Comparison of ENCODE assay signal across 1 cellular context in genomic region chr14:64708148-64709004, GRCh38.
TF ChIP-seq lines count a peak whose summit lies in the region.

No MANE protein-coding gene starts in this region.

TF ChIP-seq in WTC11, 78 proteins besides CTCF, POLR2A, EP300 and RAD21 (continued from another document):
- TF ChIP-seq ARID4B (CRISPR knock-in tag; IDR thresholded peaks at IDR 0.05; ENCODE audit: borderline replicate concordance) = peak; percentile 58; the same call in 1 of the 2 replicates
